ENCODE assay signal across 13 cellular contexts in the genomic region with DNA sequence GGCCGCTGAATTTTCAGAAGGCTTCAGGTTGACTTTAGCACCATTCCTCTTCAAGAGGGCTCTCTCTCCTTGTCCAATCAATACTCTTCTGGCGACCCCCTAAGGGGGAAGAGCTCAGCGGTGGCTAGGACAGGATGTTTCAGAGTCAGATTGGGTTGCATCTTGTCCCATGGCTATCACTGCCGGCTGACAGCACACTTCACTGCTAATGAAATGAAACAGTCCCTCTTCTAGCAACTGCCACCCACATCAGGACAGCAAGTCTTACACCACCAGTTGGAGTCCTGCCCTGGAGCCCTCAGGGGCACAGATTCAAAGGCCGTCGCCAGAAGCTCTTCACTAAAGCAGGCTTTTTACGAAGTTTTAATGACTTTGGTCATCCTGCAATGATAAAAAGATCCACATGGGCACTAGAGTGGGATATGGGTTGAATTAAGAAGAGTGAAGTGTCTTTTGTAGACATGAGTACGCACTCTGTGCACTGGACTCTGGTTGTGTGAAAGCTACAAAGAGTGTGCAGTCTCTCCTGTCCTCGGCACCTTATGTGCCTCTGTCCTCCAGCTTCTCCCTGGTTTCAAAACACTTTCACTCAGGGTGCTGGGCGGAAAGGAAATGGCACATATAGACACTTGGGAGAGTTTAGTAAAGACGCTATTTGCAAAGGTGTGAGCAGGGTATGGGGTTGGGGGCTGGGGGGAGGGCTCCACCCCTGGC.
DNase-seq lines count a peak whose midpoint lies in the region; ATAC-seq and TF ChIP-seq lines count a peak whose summit lies in the region.
"Had no signal": no experiment of that assay in that cellular context is flagged by ENCODE, and none has a peak within 500 bp of the region (broad histone marks: within the 10 kb centered on the region; RNA-seq: fewer than 3 reads in every experiment).

No MANE protein-coding gene starts in this region.

- H3K9me2 ChIP-seq in PC-3 (replicated peaks; ENCODE audit: low read length): no peaks in the 10 kb centered on the region

- no peaks in the 10 kb centered on the region for H4K20me1 ChIP-seq in PC-3 (ENCODE audit: low read length)

- 0 out of 2 replicates have a peak, but pooled peaks cover 4% of the 10 kb centered on the region for H3K79me2 ChIP-seq in PC-3 (ENCODE audit: low read length)

- no TSS peak for BruUV-seq in PC-3 (replicated peaks; lab: Mats Ljungman, UMichigan)

- H3K27ac ChIP-seq in PC-3 (ENCODE audit: low read length): peak overlapping the region; percentile 75
- peak overlapping the region in 1 of 2 donors; percentile 85 for H3K27ac ChIP-seq in lung (ENCODE audit: low read depth in 1 of 2, low read length in 1 of 2)
- H3K27ac ChIP-seq in gastroesophageal sphincter: no peak overlapping the region
- no peak overlapping the region for H3K27ac ChIP-seq in CD8-positive, alpha-beta T cell (ENCODE audit: low read depth, low read length)
- H3K27ac ChIP-seq: thoracic aorta had no signal

- H3K4me1 ChIP-seq in PC-3 (ENCODE audit: insufficient read depth, low read length): peaks cover 56% of the 10 kb centered on the region
- peaks cover 0 to 3% of the 10 kb centered on the region in 2 donors for H3K4me1 ChIP-seq in lung (ENCODE audit: control insufficient read depth in 2 of 2, insufficient read depth in 2 of 2, low read length in 2 of 2)
- H3K4me1 ChIP-seq in gastroesophageal sphincter: peaks cover 0 to 1% (median 0%) of the 10 kb centered on the region in 3 donors
- no peaks in the 10 kb centered on the region for H3K4me1 ChIP-seq in CD8-positive, alpha-beta T cell (ENCODE audit: insufficient read depth, low read length)

- peak overlapping the region; percentile 28; the same call in 1 of the 2 replicates for H3K4me2 ChIP-seq in PC-3 (ENCODE audit: low read length)

- no peak for TF ChIP-seq POLR2A in gastroesophageal sphincter (IDR thresholded peaks at IDR 0.05)

- H3K4me3 Mint-ChIP-seq in type B pancreatic cell: no peak overlapping the region
- no peak overlapping the region for H3K4me3 Mint-ChIP-seq in CD8-positive, alpha-beta T cell
- H3K4me3 Mint-ChIP-seq: T-helper 2 cell treated with Interferon-gamma antibody and Interleukin-4, amounts not matched to agents 5 μg/mL and 100 μg/mL, for 36 hours had no signal

- peaks cover 3% of the 10 kb centered on the region for H3K27me3 Mint-ChIP-seq in type B pancreatic cell
- H3K27me3 Mint-ChIP-seq in CD8-positive, alpha-beta T cell (ENCODE audit: low read depth): peaks cover 4% of the 10 kb centered on the region

- no peak overlapping the region for H2AFZ ChIP-seq in PC-3 (ENCODE audit: low read length)

- CTCF ChIA-PET in PC-3 (lab: Charles Lee): interaction anchor here (0.6 kb wide), 1 partner anchor 55 kb away, joined by 3 read pairs; no protein-coding TSS in a partner anchor
- CTCF ChIA-PET in CD8-positive, alpha-beta T cell (lab: Charles Lee): interaction anchor here (0.8 to 1.0 kb wide), 2 partner anchors 120 to 459 kb away, joined by 3 to 4 read pairs; no protein-coding TSS in a partner anchor

- DNase-seq in PC-3 (no peak), fibroblast of gingiva (ENCODE audit: low read depth) (peak; percentile 46), lung (ENCODE audit: low spot score) (no peak), type B pancreatic cell (ENCODE audit: extremely low spot score, unreplicated experiment) (no peak), COR-L47 (lab: John Stamatoyannopoulos, UW) (no peak)
- DNase-seq in CD8-positive, alpha-beta T cell: no peak
- DNase-seq: activated CD4-positive, alpha-beta T cell treated with anti-CD3 and anti-CD28 coated beads, Interleukin-2, amount 50 U/mL, for 4 hours; Karpas-422; NCI-H187 treated with DMSO at 0.1 percent for 48 hours had no signal

- 71 to 75% methylated on average over 11 of the region's 11 CpGs for whole genome bisulfite sequencing in lung, 2 donors
- 60 to 66% methylated on average over 6 to 9 of the region's 11 CpGs for WGBS in gastroesophageal sphincter (ENCODE audit: low coverage in 1 of 2), 2 donors

- no peak for TF ChIP-seq EP300 in gastroesophageal sphincter (IDR thresholded peaks at IDR 0.05)

- peak overlapping the region; percentile 25; the same call in 1 of the 2 replicates for H3K9ac ChIP-seq in PC-3 (ENCODE audit: low read length)

- H3K4me3 ChIP-seq in PC-3 (ENCODE audit: low read length) (no peak overlapping the region), lung (no peak overlapping the region), gastroesophageal sphincter (no peak overlapping the region)
- no peak overlapping the region for H3K4me3 ChIP-seq in CD8-positive, alpha-beta T cell (ENCODE audit: low read depth, low read length)
- H3K4me3 ChIP-seq: thoracic aorta had no signal

- POLR2A ChIA-PET in PC-3 (lab: Charles Lee; ENCODE audit: unreplicated experiment): no interaction called here
- POLR2A ChIA-PET in CD8-positive, alpha-beta T cell (lab: Charles Lee): no interaction called here

- TF ChIP-seq CTCF in PC-3 (conservative IDR thresholded peaks at IDR 0.05; ENCODE audit: low read depth, low read length): no peak
- no peak for TF ChIP-seq CTCF in lung (IDR thresholded peaks at IDR 0.05; ENCODE audit: control extremely low read depth, extremely low read depth)
- TF ChIP-seq CTCF in type B pancreatic cell (conservative IDR thresholded peaks at IDR 0.05): no peak
- no peak for TF ChIP-seq CTCF in gastroesophageal sphincter (IDR thresholded peaks at IDR 0.05)
- no peak for TF ChIP-seq CTCF in CD8-positive, alpha-beta T cell (IDR thresholded peaks at IDR 0.05)

- no peaks in the 10 kb centered on the region for H3K27me3 ChIP-seq in PC-3 (ENCODE audit: low read length)
- no peaks in the 10 kb centered on the region for H3K27me3 ChIP-seq in lung (ENCODE audit: control insufficient read depth, insufficient read depth)
- peaks cover 4% of the 10 kb centered on the region for H3K27me3 ChIP-seq in gastroesophageal sphincter
- no peaks in the 10 kb centered on the region for H3K27me3 ChIP-seq in CD8-positive, alpha-beta T cell (ENCODE audit: insufficient read depth, low read length)

- H3K36me3 ChIP-seq in PC-3 (ENCODE audit: low read depth, low read length): no peaks in the 10 kb centered on the region
- no peaks in the 10 kb centered on the region for H3K36me3 ChIP-seq in lung (ENCODE audit: control insufficient read depth in 2 of 2, insufficient read depth in 2 of 2, low read length in 2 of 2)
- H3K36me3 ChIP-seq in gastroesophageal sphincter: no peaks in the 10 kb centered on the region
- no peaks in the 10 kb centered on the region for H3K36me3 ChIP-seq in CD8-positive, alpha-beta T cell (ENCODE audit: insufficient read depth, low read length)
- H3K36me3 ChIP-seq: thoracic aorta had no signal

- intact Hi-C loops in PC-3 (cut with micrococcal nuclease): no loop called here
- intact Hi-C loops in CD8-positive, alpha-beta T cell (cut with DNase I, micrococcal nuclease): no loop called here

- H3K36me3 Mint-ChIP-seq in type B pancreatic cell: no peaks in the 10 kb centered on the region
- no peaks in the 10 kb centered on the region for H3K36me3 Mint-ChIP-seq in CD8-positive, alpha-beta T cell

- H3K4me1 Mint-ChIP-seq in type B pancreatic cell (ENCODE audit: unreplicated experiment): peaks cover 27% of the 10 kb centered on the region
- peaks cover 8% of the 10 kb centered on the region for H3K4me1 Mint-ChIP-seq in CD8-positive, alpha-beta T cell (ENCODE audit: low read depth)

- peaks cover 8% of the 10 kb centered on the region for H3F3A ChIP-seq in PC-3 (ENCODE audit: low read length, unreplicated experiment)

- H3K27ac Mint-ChIP-seq in type B pancreatic cell: peak overlapping the region; percentile 56
- no peak overlapping the region for H3K27ac Mint-ChIP-seq in CD8-positive, alpha-beta T cell
- H3K27ac Mint-ChIP-seq: activated T-helper 2 cell treated with anti-CD3 and anti-CD28 coated beads, Interferon-gamma antibody, Interleukin-2, Interleukin-4, amounts not matched to agents 10 μg/mL and 5 μg/mL and 100 μg/mL, durations not matched to agents 14 hours and 24 hours and 36 hours; T-helper 2 cell treated with Interferon-gamma antibody and Interleukin-4, amounts not matched to agents 5 μg/mL and 100 μg/mL, for 36 hours had no signal

- H3K9me3 ChIP-seq in PC-3 (ENCODE audit: low read length) (no peaks in the 10 kb centered on the region; the same call in 1 of the 2 replicates), lung (ENCODE audit: control insufficient read depth in 2 of 2, insufficient read depth in 1 of 2, low read length in 1 of 2) (peaks cover 0 to 5% of the 10 kb centered on the region in 2 donors), gastroesophageal sphincter (peaks cover 0 to 11% (median 0%) of the 10 kb centered on the region in 3 donors)
- no peaks in the 10 kb centered on the region for H3K9me3 ChIP-seq in CD8-positive, alpha-beta T cell (ENCODE audit: low read length)
- H3K9me3 ChIP-seq: thoracic aorta had no signal

- H3K9me3 Mint-ChIP-seq in type B pancreatic cell: peaks cover 18% of the 10 kb centered on the region
- peaks cover 15% of the 10 kb centered on the region for H3K9me3 Mint-ChIP-seq in CD8-positive, alpha-beta T cell

- ATAC-seq in PC-3 (no peak), lung (ENCODE audit: insufficient read depth, low FRiP score) (peak; percentile 38), gastroesophageal sphincter (no peak)
- ATAC-seq in CD8-positive, alpha-beta T cell: no peak
